23 cellular contexts compared by ENCODE assay signal in genomic region chr15:73745073-73745472, GRCh38. TPM values are rescaled to one million over a fixed set of nuclear protein-coding genes. Genes with fewer than 3 reads are reported as not detected.
"Had no signal": no experiment of that assay in that cellular context is flagged by ENCODE, and none has a peak within 500 bp of the region (broad histone marks: within the 10 kb centered on the region; RNA-seq: fewer than 3 reads in every experiment).

No MANE protein-coding gene starts in this region.

- ATAC-seq: activated CD4-positive, alpha-beta T cell treated with anti-CD3 and anti-CD28 coated beads for 36 hours; activated CD8-positive, alpha-beta T cell treated with anti-CD3 and anti-CD28 coated beads for 36 hours; activated T-cell treated with anti-CD3 and anti-CD28 coated beads, Interleukin-2, amount 50 U/mL, for 72 hours; Panc1; Right ventricle myocardium inferior had no signal

- DNase-seq: activated CD4-positive, alpha-beta T cell treated with anti-CD3 and anti-CD28 coated beads for 36 hours; activated CD8-positive, alpha-beta memory T cell treated with anti-CD3 and anti-CD28 coated beads, Interleukin-2, amount 50 U/mL, for 4 hours; activated CD8-positive, alpha-beta T cell treated with anti-CD3 and anti-CD28 coated beads for 36 hours; activated gamma-delta T cell treated with Interleukin-2 at 50 U/mL for 16 hours; activated naive CD4-positive, alpha-beta T cell treated with anti-CD3 and anti-CD28 coated beads, Interleukin-2, amount 10 ng/mL, durations not matched to agents 7 days and 5 days; activated naive CD8-positive, alpha-beta T cell treated with anti-CD3 and anti-CD28 coated beads for 36 hours; activated T-cell treated with anti-CD3 and anti-CD28 coated beads, Interleukin-2, amount 50 U/mL, for 72 hours; Karpas-422; MM.1S; NCI-H1105; NCI-H1436; NCI-H226; NCI-H526; NK-92 treated with Interleukin-12 subunit alpha and Interleukin-12 subunit beta, amount 100 ng/mL, for 24 hours; OCI-M1; RPMI8226; T-helper 1 cell had no signal

- H3K27ac ChIP-seq: SK-N-MC, VCaP had no signal

- H3K4me3 ChIP-seq: SK-N-MC had no signal

RNA-seq across cellular contexts. Expression of gene INSYN1, which starts 8.1 kb away (rescaled TPM):
- total RNA-seq: activated CD4-positive, alpha-beta T cell treated with anti-CD3 and anti-CD28 coated beads for 36 hours; activated CD8-positive, alpha-beta T cell treated with anti-CD3 and anti-CD28 coated beads for 36 hours; activated naive CD8-positive, alpha-beta T cell treated with anti-CD3 and anti-CD28 coated beads for 36 hours; activated T-cell treated with anti-CD3 and anti-CD28 coated beads, Interleukin-2, amount 50 U/mL, for 72 hours; activated T-helper 2 cell treated with anti-CD3 and anti-CD28 coated beads, Interferon-gamma antibody, Interleukin-2, Interleukin-4, amounts not matched to agents 10 μg/mL and 5 μg/mL and 100 μg/mL, durations not matched to agents 14 hours and 24 hours and 36 hours; T-helper 2 cell treated with Interferon-gamma antibody and Interleukin-4, amounts not matched to agents 100 ng/mL and 5 ng/mL, for 36 hours had no signal
